ENCODE assay signal across 1 cellular context in genomic region chr3:9183811-9184463, GRCh38.
TF ChIP-seq lines count a peak whose summit lies in the region.

No MANE protein-coding gene starts in this region.

TF ChIP-seq in GM23338, 12 proteins besides CTCF, POLR2A, EP300 and RAD21 (continued from another document):
- TF ChIP-seq REST (IDR thresholded peaks at IDR 0.05; ENCODE audit: unreplicated experiment), result no peak
